1 cellular context compared by ENCODE assay signal in the genomic region with DNA sequence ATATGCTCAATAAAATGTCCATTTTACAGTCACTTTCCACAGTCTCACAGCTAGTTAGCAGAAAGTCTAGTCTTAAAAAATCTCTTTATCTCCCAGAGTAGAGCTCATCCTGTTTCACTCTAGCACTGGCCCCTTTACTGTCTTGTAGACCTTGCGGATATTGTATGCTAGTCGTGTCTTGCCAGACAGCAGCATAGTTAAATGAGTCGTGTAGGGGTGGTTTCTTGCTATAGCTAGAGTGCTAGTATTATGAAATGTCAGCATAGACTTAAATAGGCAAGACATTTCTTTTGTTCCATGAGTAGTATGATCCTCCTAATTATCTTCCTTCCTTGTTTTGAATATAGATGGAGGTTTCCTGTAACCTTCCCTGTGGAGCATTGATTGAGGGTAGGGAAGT.
TF ChIP-seq lines count a peak whose summit lies in the region.

No MANE protein-coding gene starts in this region.

TF ChIP-seq in IMR-90, 13 proteins besides CTCF, POLR2A, EP300 and RAD21:
- no peak for TF ChIP-seq NFE2L2 (IDR thresholded peaks at IDR 0.05; ENCODE audit: low read depth, low read length)
- no peak for TF ChIP-seq MXI1 (IDR thresholded peaks at IDR 0.05; ENCODE audit: borderline replicate concordance, low read depth, low read length)
- TF ChIP-seq CHD1 (IDR thresholded peaks at IDR 0.05; ENCODE audit: low read depth, low read length) = no peak
- TF ChIP-seq SMC3 (IDR thresholded peaks at IDR 0.05; ENCODE audit: low read depth, low read length) = no peak
- TF ChIP-seq, protein P1, sequence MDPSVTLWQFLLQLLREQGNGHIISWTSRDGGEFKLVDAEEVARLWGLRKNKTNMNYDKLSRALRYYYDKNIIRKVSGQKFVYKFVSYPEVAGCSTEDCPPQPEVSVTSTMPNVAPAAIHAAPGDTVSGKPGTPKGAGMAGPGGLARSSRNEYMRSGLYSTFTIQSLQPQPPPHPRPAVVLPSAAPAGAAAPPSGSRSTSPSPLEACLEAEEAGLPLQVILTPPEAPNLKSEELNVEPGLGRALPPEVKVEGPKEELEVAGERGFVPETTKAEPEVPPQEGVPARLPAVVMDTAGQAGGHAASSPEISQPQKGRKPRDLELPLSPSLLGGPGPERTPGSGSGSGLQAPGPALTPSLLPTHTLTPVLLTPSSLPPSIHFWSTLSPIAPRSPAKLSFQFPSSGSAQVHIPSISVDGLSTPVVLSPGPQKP (IDR thresholded peaks at IDR 0.05; ENCODE audit: borderline replicate concordance, low read depth, low read length) = no peak
- no peak for TF ChIP-seq MAZ (IDR thresholded peaks at IDR 0.05; ENCODE audit: borderline replicate concordance, low read depth, low read length)
- TF ChIP-seq CEBPB (IDR thresholded peaks at IDR 0.05; ENCODE audit: low read depth, low read length) = no peak
- TF ChIP-seq, protein P2, sequence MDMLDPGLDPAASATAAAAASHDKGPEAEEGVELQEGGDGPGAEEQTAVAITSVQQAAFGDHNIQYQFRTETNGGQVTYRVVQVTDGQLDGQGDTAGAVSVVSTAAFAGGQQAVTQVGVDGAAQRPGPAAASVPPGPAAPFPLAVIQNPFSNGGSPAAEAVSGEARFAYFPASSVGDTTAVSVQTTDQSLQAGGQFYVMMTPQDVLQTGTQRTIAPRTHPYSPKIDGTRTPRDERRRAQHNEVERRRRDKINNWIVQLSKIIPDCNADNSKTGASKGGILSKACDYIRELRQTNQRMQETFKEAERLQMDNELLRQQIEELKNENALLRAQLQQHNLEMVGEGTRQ (IDR thresholded peaks at IDR 0.05; ENCODE audit: low read depth, low read length) = no peak
- TF ChIP-seq MAFK (IDR thresholded peaks at IDR 0.05; ENCODE audit: low read depth, low read length) = no peak
- TF ChIP-seq RCOR1 (IDR thresholded peaks at IDR 0.05; ENCODE audit: insufficient replicate concordance, low read length) = no peak
- no peak for TF ChIP-seq RFX5 (IDR thresholded peaks at IDR 0.05; ENCODE audit: low read depth, low read length)
- TF ChIP-seq FOS (IDR thresholded peaks at IDR 0.05; ENCODE audit: low read depth, low read length) = no peak
- no peak for TF ChIP-seq BHLHE40 (IDR thresholded peaks at IDR 0.05; ENCODE audit: low read depth, low read length)
TF ChIP-seq in IMR-90: peak in this region for 0.
